In the genomic region with DNA sequence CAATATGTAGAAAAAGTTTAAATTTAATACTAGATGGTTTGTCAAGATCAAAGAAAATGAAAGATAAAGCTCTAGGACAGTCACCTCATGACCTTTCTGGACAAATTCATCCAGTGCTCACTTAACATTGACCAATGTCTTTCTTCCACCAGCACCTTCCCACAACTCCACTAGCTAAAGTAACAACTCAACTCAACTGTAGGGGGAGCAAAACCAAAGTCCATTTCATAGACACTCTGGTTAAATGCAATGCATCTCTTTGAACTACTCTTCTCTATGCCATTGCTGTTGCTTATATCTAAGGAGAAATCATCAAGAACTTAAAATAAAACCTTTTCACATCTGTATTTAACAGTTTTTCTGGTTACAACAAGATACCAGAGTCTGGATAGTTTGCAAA, we compare ENCODE assay signal across 28 cellular contexts. TPM values are rescaled to one million over a fixed set of nuclear protein-coding genes. Genes with fewer than 3 reads are reported as not detected.
DNase-seq lines count a peak whose midpoint lies in the region; ATAC-seq and TF ChIP-seq lines count a peak whose summit lies in the region.
"Had no signal": no experiment of that assay in that cellular context is flagged by ENCODE, and none has a peak within 500 bp of the region (broad histone marks: within the 10 kb centered on the region; RNA-seq: fewer than 3 reads in every experiment).

No MANE protein-coding gene starts in this region.

- H3K4ac ChIP-seq in H9 (ENCODE audit: low read depth, low read length) = no peak overlapping the region

- H2BK5ac ChIP-seq in H9 (ENCODE audit: insufficient read length, low read length) = no peak overlapping the region

- no peak overlapping the region for H3K23ac ChIP-seq in H9 (ENCODE audit: insufficient read length, low read depth, low read length)

- H3K9ac ChIP-seq in H9 (ENCODE audit: extremely low read depth, insufficient read length, low read length) = no peak overlapping the region

- H3K14ac ChIP-seq in H9 (ENCODE audit: insufficient read depth, low read length) = no peak overlapping the region

- no peaks in the 10 kb centered on the region for H3K27me3 ChIP-seq in H9 (ENCODE audit: insufficient read depth, low read length)
- H3K27me3 ChIP-seq: esophagus squamous epithelium had no signal

- H3T11ph ChIP-seq in H9 (ENCODE audit: low read length) = no peak overlapping the region

- H3K36me3 Mint-ChIP-seq in H9 (ENCODE audit: insufficient read depth in 1 of 3, low read depth in 3 of 3) = peaks cover 2 to 5% (median 4%) of the 10 kb centered on the region in 3 experiments; a peak in 5 of 7 replicates
- H3K36me3 Mint-ChIP-seq: brain; naive thymus-derived CD4-positive, alpha-beta T cell had no signal

- H2BK15ac ChIP-seq in H9 (ENCODE audit: low read depth, low read length) = no peak overlapping the region

- no peaks in the 10 kb centered on the region; the same call in 1 of the 2 replicates for H3K4me1 ChIP-seq in H9 (ENCODE audit: insufficient read depth, low read length)
- H3K4me1 ChIP-seq: esophagus squamous epithelium had no signal

- H4K20me1 ChIP-seq in H9 (ENCODE audit: control insufficient read depth, insufficient read depth, insufficient read length) = no peaks in the 10 kb centered on the region

- H2BK12ac ChIP-seq in H9 (ENCODE audit: insufficient read length, low read depth, low read length) = no peak overlapping the region

- peaks cover 2% of the 10 kb centered on the region; the same call in 1 of the 2 replicates for H3K27me3 Mint-ChIP-seq in H9 (ENCODE audit: low read depth)
- H3K27me3 Mint-ChIP-seq: activated CD4-positive, alpha-beta memory T cell treated with anti-CD3 and anti-CD28 coated beads, Interleukin-2, amount 10 ng/mL, durations not matched to agents 7 days and 5 days; activated naive CD8-positive, alpha-beta T cell treated with anti-CD3 and anti-CD28 coated beads, Interleukin-2, amount 50 U/mL, for 24 hours; brain; CD4-positive, alpha-beta T cell; naive thymus-derived CD4-positive, alpha-beta T cell had no signal

- ATAC-seq in left lobe of liver = peak; percentile 38
- ATAC-seq in HG02642 (IDR thresholded peaks at IDR 0.05; ENCODE audit: poor library complexity, unreplicated experiment) = no peak
- ATAC-seq: activated naive CD8-positive, alpha-beta T cell treated with anti-CD3 and anti-CD28 coated beads, Interleukin-2, amount 50 U/mL, for 24 hours; naive thymus-derived CD4-positive, alpha-beta T cell; stimulated activated naive CD8-positive, alpha-beta T cell treated with anti-CD3 and anti-CD28 coated beads, Interleukin-15, Interleukin-2, amounts not matched to agents 100 U/mL and 50 U/mL, for 24 hours had no signal

- no peak overlapping the region; a peak in 1 of 7 replicates for H3K27ac Mint-ChIP-seq in H9
- H3K27ac Mint-ChIP-seq: activated CD4-positive, alpha-beta memory T cell treated with anti-CD3 and anti-CD28 coated beads, Interleukin-2, amount 10 ng/mL, durations not matched to agents 7 days and 5 days; activated naive CD8-positive, alpha-beta T cell treated with anti-CD3 and anti-CD28 coated beads, Interleukin-2, amount 50 U/mL, for 24 hours; brain; CD4-positive, alpha-beta T cell; naive thymus-derived CD4-positive, alpha-beta T cell had no signal

- no peaks in the 10 kb centered on the region for H3K79me1 ChIP-seq in H9 (ENCODE audit: insufficient read depth, low read depth, low read length, poor library complexity, severe bottlenecking)

- no peak overlapping the region for H3K4me3 Mint-ChIP-seq in H9
- H3K4me3 Mint-ChIP-seq: activated CD4-positive, alpha-beta memory T cell treated with anti-CD3 and anti-CD28 coated beads, Interleukin-2, amount 10 ng/mL, durations not matched to agents 7 days and 5 days; activated naive CD8-positive, alpha-beta T cell treated with anti-CD3 and anti-CD28 coated beads, Interleukin-2, amount 50 U/mL, for 24 hours; brain; CD4-positive, alpha-beta T cell; naive thymus-derived CD4-positive, alpha-beta T cell had no signal

- H3K27ac ChIP-seq in C4-2B (no peak overlapping the region), H9 (ENCODE audit: insufficient read length, low read depth, low read length) (no peak overlapping the region)
- H3K27ac ChIP-seq: esophagus squamous epithelium had no signal

- H4K5ac ChIP-seq in H9 (ENCODE audit: insufficient read length, low read depth, low read length) = no peak overlapping the region

- H2AK5ac ChIP-seq in H9 (ENCODE audit: insufficient read length, low read length) = no peak overlapping the region

- no peak overlapping the region for H2AFZ ChIP-seq in H9 (ENCODE audit: low read length)

- no peak for DNase-seq in H9
- DNase-seq in SK-MEL-5 (ENCODE audit: low read depth, low spot score) = peak; percentile 16
- DNase-seq in left lobe of liver (ENCODE audit: low spot score) = no peak
- DNase-seq in DMS153 treated with DMSO at 0.1 percent for 48 hours (lab: John Stamatoyannopoulos, UW; ENCODE audit: unreplicated experiment) = no peak
- DNase-seq in H4 (ENCODE audit: low spot score) = no peak
- no peak for DNase-seq in NCI-H446 treated with DMSO at 0.1 percent for 48 hours (lab: John Stamatoyannopoulos, UW)
- DNase-seq: activated CD4-positive, alpha-beta memory T cell treated with anti-CD3 and anti-CD28 coated beads, Interleukin-2, amount 10 ng/mL, durations not matched to agents 7 days and 5 days; activated effector memory CD4-positive, alpha-beta T cell treated with Interleukin-2 at 50 U/mL for 16 hours; activated naive CD8-positive, alpha-beta T cell treated with anti-CD3 and anti-CD28 coated beads, Interleukin-2, amount 50 U/mL, for 24 hours; CD4-positive, alpha-beta T cell; DMS79; effector memory CD4-positive, alpha-beta T cell; esophagus squamous epithelium; KBM-7; kidney glomerular epithelial cell; mesenchymal stem cell; naive thymus-derived CD4-positive, alpha-beta T cell; NCI-H1092; NCI-H2029; NCI-H226; RPMI8226; stimulated activated CD4-positive, alpha-beta T cell treated with anti-CD3 and anti-CD28 coated beads, Interleukin-2, amount 100 ng/mL, for 48 hours; stimulated activated naive CD8-positive, alpha-beta T cell treated with anti-CD3 and anti-CD28 coated beads, Interleukin-15, Interleukin-2, amounts not matched to agents 100 U/mL and 50 U/mL, for 24 hours; T1000 had no signal

- peaks cover 0 to 7% of the 10 kb centered on the region in 2 experiments; a peak in 3 of 5 replicates for H3K9me3 Mint-ChIP-seq in H9
- H3K9me3 Mint-ChIP-seq: brain had no signal

- H2BK120ac ChIP-seq in H9 (ENCODE audit: low read depth, low read length, poor library complexity, severe bottlenecking) = no peak overlapping the region

- H3K9me3 ChIP-seq in H9 (ENCODE audit: control insufficient read depth, low read depth, low read length) = no peaks in the 10 kb centered on the region
- H3K9me3 ChIP-seq: esophagus squamous epithelium had no signal

- H3K23me2 ChIP-seq in H9 (ENCODE audit: insufficient read length, low read depth, low read length, poor library complexity, severe bottlenecking) = no peaks in the 10 kb centered on the region

- TF ChIP-seq CTCF in C4-2B (conservative IDR thresholded peaks at IDR 0.05) (peak; percentile 25), H9 (conservative IDR thresholded peaks at IDR 0.05) (peak; percentile 59)

- H3K56ac ChIP-seq in H9 (ENCODE audit: insufficient read length, low read depth, low read length) = no peak overlapping the region

- no peak overlapping the region for H3K18ac ChIP-seq in H9 (ENCODE audit: insufficient read length, low read depth, low read length)

- no peak overlapping the region for H4K91ac ChIP-seq in H9 (ENCODE audit: insufficient read length, low read depth, low read length)

- peaks cover 5 to 8% of the 10 kb centered on the region in 2 experiments; a peak in 3 of 4 replicates for H3K4me1 Mint-ChIP-seq in H9
- H3K4me1 Mint-ChIP-seq: activated CD4-positive, alpha-beta memory T cell treated with anti-CD3 and anti-CD28 coated beads, Interleukin-2, amount 10 ng/mL, durations not matched to agents 7 days and 5 days; activated naive CD8-positive, alpha-beta T cell treated with anti-CD3 and anti-CD28 coated beads, Interleukin-2, amount 50 U/mL, for 24 hours; brain; naive thymus-derived CD4-positive, alpha-beta T cell had no signal

- no peak overlapping the region for H3K4me2 ChIP-seq in H9 (ENCODE audit: insufficient read depth, insufficient read length, low read length)

- in situ Hi-C loops in SK-MEL-5 (cut with HindIII; ENCODE audit: low pct_unique_long_range_greater_than_20kb, low sequenced_read_pairs) = no loop called here

- no peak overlapping the region for H2BK20ac ChIP-seq in H9 (ENCODE audit: low read depth, low read length, poor library complexity, severe bottlenecking)

- H3K79me2 ChIP-seq in H9 (ENCODE audit: insufficient read depth, low read length) = no peaks in the 10 kb centered on the region

- H4K8ac ChIP-seq in H9 (replicated peaks; ENCODE audit: insufficient read length, low read depth, low read length) = no peak overlapping the region

RNA-seq across cellular contexts. Expression of a gene that starts 25.1 kb away (rescaled TPM):
- total RNA-seq in H9 (2021) (0.24 TPM in 1 of 2 replicates, not detected in the other), left lobe of liver (583 TPM)
- not detected in 2 replicates for total RNA-seq in SK-MEL-5 (2014; rRNA removed; shearing (Covaris generic))
- polyA plus RNA-seq in SK-MEL-5 (2015; cell fraction: cytosol; rRNA removed) = not detected in 2 replicates
- polyA plus RNA-seq in SK-MEL-5 (2015; cell fraction: nucleus; rRNA removed) = not detected in 2 replicates
- total RNA-seq in H4 (2014; rRNA removed; shearing (Covaris generic)) = 0.39 and 5.2 TPM in 2 replicates
- total RNA-seq: activated CD4-positive, alpha-beta memory T cell treated with anti-CD3 and anti-CD28 coated beads, Interleukin-2, amount 10 ng/mL, durations not matched to agents 7 days and 5 days; CD4-positive, alpha-beta T cell; esophagus squamous epithelium; H1; naive thymus-derived CD4-positive, alpha-beta T cell had no signal
- polyA plus RNA-seq: H1; naive thymus-derived CD4-positive, alpha-beta T cell had no signal

Comparison
In these comparisons a context has a peak if more than half of its experiments do, and no peak if none do; other contexts are left out.
1. RNA of a gene that starts 25.1 kb away (total RNA-seq): 583 TPM in left lobe of liver (single experiment); 0.39 to 5.2 TPM in H4, 0.24 TPM in H9 and not detected in SK-MEL-5; every median in the first group is over 10 times any median in the second.